ENCODE assay signal across 1 cellular context in the genomic region with DNA sequence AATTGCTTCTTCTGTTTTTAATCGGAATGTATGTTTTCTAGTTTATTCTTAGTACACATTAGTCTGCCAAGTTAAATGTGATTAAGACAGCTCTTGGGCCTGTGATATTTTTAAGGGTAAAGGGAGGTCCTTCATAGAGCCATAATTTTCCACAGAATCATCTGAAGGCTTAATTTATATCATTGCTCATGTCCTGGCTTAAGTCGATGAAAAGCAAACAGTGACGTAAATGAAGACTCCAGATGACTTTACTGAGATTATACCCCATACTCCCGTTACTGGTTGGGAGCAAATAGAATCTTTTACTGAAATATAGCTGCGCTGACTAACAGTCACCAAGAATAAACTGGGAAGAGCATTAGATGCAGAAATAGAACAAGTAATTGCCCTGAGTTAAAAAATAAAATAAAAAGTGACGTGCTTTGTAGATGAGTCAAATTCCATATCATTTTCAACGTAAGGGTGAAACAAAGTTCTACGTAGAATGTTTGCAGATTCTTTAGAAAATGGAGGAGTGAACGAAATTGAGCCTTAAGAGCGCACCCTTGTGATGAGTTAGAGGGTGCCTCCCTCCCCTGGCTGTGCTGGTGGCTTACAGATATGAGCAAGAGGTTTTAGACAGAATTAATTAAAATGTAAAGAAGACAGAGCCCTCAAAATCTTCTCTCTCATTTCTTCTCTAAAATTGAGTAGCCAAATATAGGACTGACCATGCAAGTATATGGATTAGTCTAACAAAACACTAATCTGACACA.
A peak's percentile ranks its signal among the peaks of the same experiment; 100 is the strongest.
TF ChIP-seq lines count a peak whose summit lies in the region.

No MANE protein-coding gene starts in this region.

TF ChIP-seq in HepG2, 621 proteins besides CTCF, POLR2A, EP300 and RAD21:
- TF ChIP-seq STAG1 (CRISPR knock-in tag; IDR thresholded peaks at IDR 0.05) (0 out of 2 replicates have a peak, but pooled peaks have one; percentile 4), ZNF547 (CRISPR knock-in tag; IDR thresholded peaks at IDR 0.05) (no peak)
